Comparison of ENCODE assay signal across 8 cellular contexts in genomic region chr1:27915082-27915575, GRCh38. TPM values are rescaled to one million over a fixed set of nuclear protein-coding genes. Genes with fewer than 3 reads are reported as not detected.
DNase-seq lines count a peak whose midpoint lies in the region; ATAC-seq and TF ChIP-seq lines count a peak whose summit lies in the region.

No MANE protein-coding gene starts in this region.

- H3K4me3 ChIP-seq in SK-N-SH (ENCODE audit: low read depth in 2 of 2, low read length in 1 of 2), result peak overlapping the region; percentile 33 to 35

- peaks cover 36% of the 10 kb centered on the region for H3K79me2 ChIP-seq in SK-N-SH (ENCODE audit: insufficient read depth)

- POLR2A ChIA-PET in SK-N-SH (lab: Yijun Ruan, JAX), result no interaction called here
- POLR2A ChIA-PET in activated CD4-positive, alpha-beta memory T cell treated with anti-CD3 and anti-CD28 coated beads for 36 hours (lab: Charles Lee), result no interaction called here

- no peaks in the 10 kb centered on the region for H3K27me3 Mint-ChIP-seq in activated CD4-positive, alpha-beta memory T cell treated with anti-CD3 and anti-CD28 coated beads for 36 hours
- H3K27me3 Mint-ChIP-seq in immature natural killer cell (ENCODE audit: low read depth in 3 of 3), result peaks cover 0 to 12% (median 11%) of the 10 kb centered on the region in 3 donors

- peak overlapping the region; percentile 69 for H3K4me2 ChIP-seq in SK-N-SH

- DNase-seq in SK-N-SH (no peak), immature natural killer cell (no peak), substantia nigra (lab: John Stamatoyannopoulos, UW) (peak in 1 of 49 donors; percentile 4), AML-193 (lab: John Stamatoyannopoulos, UW) (no peak)
- no peak for DNase-seq in activated CD4-positive, alpha-beta memory T cell treated with anti-CD3 and anti-CD28 coated beads for 36 hours
- DNase-seq in stimulated activated CD4-positive, alpha-beta T cell treated with anti-CD3 and anti-CD28 coated beads, Interleukin-4, amount 100 ng/mL, for 24 hours, result no peak

- no peak for TF ChIP-seq RAD21 in SK-N-SH (IDR thresholded peaks at IDR 0.05; ENCODE audit: low read length)

- H3K36me3 ChIP-seq in SK-N-SH (replicated peaks in 1 of 2; ENCODE audit: control insufficient read depth in 1 of 2, insufficient read depth in 2 of 2, low read length in 1 of 2), result peaks cover 0 to 11% of the 10 kb centered on the region in 2 experiments

- no peak for TF ChIP-seq CTCF in SK-N-SH (IDR thresholded peaks at IDR 0.05)

- peak overlapping the region; percentile 22 to 41; a peak in 2 of 4 replicates for H3K27ac ChIP-seq in SK-N-SH (ENCODE audit: low read depth in 2 of 2, low read length in 1 of 2)
- peak overlapping the region; percentile 87 for H3K27ac ChIP-seq in substantia nigra (ENCODE audit: low read depth, low read length, poor library complexity, severe bottlenecking)

- H3F3A ChIP-seq in SK-N-SH (replicated peaks; ENCODE audit: insufficient read depth), result no peaks in the 10 kb centered on the region

- H2AFZ ChIP-seq in SK-N-SH (ENCODE audit: low read depth), result peak overlapping the region; percentile 96

- H3K4me1 ChIP-seq in SK-N-SH (ENCODE audit: control insufficient read depth in 1 of 2, insufficient read depth in 2 of 2, low read depth in 1 of 2, low read length in 1 of 2), result peaks cover 0 to 3% of the 10 kb centered on the region in 2 experiments; a peak in 1 of 4 replicates

- H3K9me3 Mint-ChIP-seq in activated CD4-positive, alpha-beta memory T cell treated with anti-CD3 and anti-CD28 coated beads for 36 hours, result peaks cover 7% of the 10 kb centered on the region
- no peaks in the 10 kb centered on the region for H3K9me3 Mint-ChIP-seq in immature natural killer cell

- H3K9me3 ChIP-seq in SK-N-SH, result no peaks in the 10 kb centered on the region

- intact Hi-C loops in activated CD4-positive, alpha-beta memory T cell treated with anti-CD3 and anti-CD28 coated beads for 36 hours (cut with micrococcal nuclease), result no loop called here

- H3K9ac ChIP-seq in SK-N-SH, result no peak overlapping the region

- WGBS in SK-N-SH (ENCODE audit: low lambda C conversion rate), result 32% methylated on average over 7 of the region's 7 CpGs

- no peaks in the 10 kb centered on the region for H3K9me2 ChIP-seq in SK-N-SH

- CTCF ChIA-PET in SK-N-SH (lab: Yijun Ruan, JAX), result no interaction called here
- CTCF ChIA-PET in activated CD4-positive, alpha-beta memory T cell treated with anti-CD3 and anti-CD28 coated beads for 36 hours (lab: Charles Lee), result no interaction called here

- no peak for TF ChIP-seq EP300 in SK-N-SH (IDR thresholded peaks at IDR 0.05; ENCODE audit: borderline replicate concordance in 1 of 2, low read depth in 1 of 2, low read length in 1 of 2)

- no peaks in the 10 kb centered on the region for H3K27me3 ChIP-seq in SK-N-SH (ENCODE audit: insufficient read depth)

- peak overlapping the region; percentile 99 for H3K27ac Mint-ChIP-seq in activated CD4-positive, alpha-beta memory T cell treated with anti-CD3 and anti-CD28 coated beads for 36 hours
- H3K27ac Mint-ChIP-seq in immature natural killer cell, result peak overlapping the region; percentile 97 to 99 (median 98)

- no peaks in the 10 kb centered on the region for H4K20me1 ChIP-seq in SK-N-SH (ENCODE audit: insufficient read depth)

- peak overlapping the region; percentile 100 for H3K4me3 Mint-ChIP-seq in activated CD4-positive, alpha-beta memory T cell treated with anti-CD3 and anti-CD28 coated beads for 36 hours
- peak overlapping the region; percentile 94 to 99 (median 98) for H3K4me3 Mint-ChIP-seq in immature natural killer cell

- no peak for ATAC-seq in SK-N-SH treated with all-trans-retinoic acid at 6 μM for 48 hours
- ATAC-seq in GM21515 (IDR thresholded peaks at IDR 0.05; ENCODE audit: unreplicated experiment), result no peak

- peaks cover 19% of the 10 kb centered on the region for H3K4me1 Mint-ChIP-seq in activated CD4-positive, alpha-beta memory T cell treated with anti-CD3 and anti-CD28 coated beads for 36 hours (ENCODE audit: low read depth)
- peaks cover 19 to 26% of the 10 kb centered on the region in 2 donors for H3K4me1 Mint-ChIP-seq in immature natural killer cell

- H3K36me3 Mint-ChIP-seq in activated CD4-positive, alpha-beta memory T cell treated with anti-CD3 and anti-CD28 coated beads for 36 hours, result peaks cover 24% of the 10 kb centered on the region
- H3K36me3 Mint-ChIP-seq in immature natural killer cell, result peaks cover 0 to 4% (median 4%) of the 10 kb centered on the region in 3 donors

TF ChIP-seq in SK-N-SH, 30 proteins besides CTCF, POLR2A, EP300 and RAD21 (continues in another document):
- TF ChIP-seq RFX5 (IDR thresholded peaks at IDR 0.05; ENCODE audit: low read length) (no peak), SIN3A (IDR thresholded peaks at IDR 0.05; ENCODE audit: borderline replicate concordance, low read depth, low read length) (no peak), GATA2 (CRISPR knock-in tag; IDR thresholded peaks at IDR 0.05) (no peak), CHD2 (IDR thresholded peaks at IDR 0.05; ENCODE audit: low read length, partially characterized antibody) (no peak), JUND (IDR thresholded peaks at IDR 0.05) (no peak), MEF2A (IDR thresholded peaks at IDR 0.05; ENCODE audit: borderline replicate concordance, low read depth) (no peak), USF1 (IDR thresholded peaks at IDR 0.05; ENCODE audit: borderline replicate concordance, low read depth) (no peak)

TF ChIP-seq in SK-N-SH treated with all-trans-retinoic acid at 6 μM for 48 hours, 23 proteins besides CTCF, POLR2A, EP300 and RAD21:
- TF ChIP-seq ISL1 (CRISPR knock-in tag; IDR thresholded peaks at IDR 0.05), result no peak
- TF ChIP-seq ESRRG (CRISPR knock-in tag; IDR thresholded peaks at IDR 0.05), result no peak
- TF ChIP-seq CSRNP3 (CRISPR knock-in tag; IDR thresholded peaks at IDR 0.05), result no peak

RNA-seq across cellular contexts. Expression of gene RPA2, which starts 0.8 kb away (rescaled TPM):
- polyA plus RNA-seq in SK-N-SH (2012; rRNA removed) (39.8 and 39.9 TPM in 2 replicates), immature natural killer cell (100 to 1,000 TPM; 258 to 407 (median 270) TPM)
- 39.9 and 41.1 TPM in 2 replicates for polyA plus RNA-seq in SK-N-SH (2012; cell fraction: cytosol; rRNA removed)
- 14.9 and 26.1 TPM in 2 replicates for polyA plus RNA-seq in SK-N-SH (2012; cell fraction: nucleus; rRNA removed)
- 10 to 100 TPM; 90.2 to 94.8 TPM for total RNA-seq in activated CD4-positive, alpha-beta memory T cell treated with anti-CD3 and anti-CD28 coated beads for 36 hours

RNA-seq across cellular contexts. Expression of gene SMPDL3B, which starts 19.7 kb away (rescaled TPM):
- 0.67 and 0.95 TPM in 2 replicates for polyA plus RNA-seq in SK-N-SH (2012; rRNA removed)
- 0.35 and 0.46 TPM in 2 replicates for polyA plus RNA-seq in SK-N-SH (2012; cell fraction: cytosol; rRNA removed)
- polyA plus RNA-seq in SK-N-SH (2012; cell fraction: nucleus; rRNA removed), result 0.64 and 0.82 TPM in 2 replicates
- total RNA-seq in activated CD4-positive, alpha-beta memory T cell treated with anti-CD3 and anti-CD28 coated beads for 36 hours, result under 1 TPM; 0.36 to 0.46 TPM
- 1 to 10 TPM in 1 of 3 donors, under 1 TPM in 1, not detected in 1; 0.71 to 2.3 TPM for polyA plus RNA-seq in immature natural killer cell

RNA-seq across cellular contexts. Expression of gene THEMIS2, which starts 42.8 kb away (rescaled TPM):
- polyA plus RNA-seq in SK-N-SH (2012; rRNA removed) (4.1 and 4.9 TPM in 2 replicates), immature natural killer cell (100 to 1,000 TPM in 2 of 3 donors, 10 to 100 TPM in 1; 93.2 to 146 (median 101) TPM)
- 2.2 and 3.0 TPM in 2 replicates for polyA plus RNA-seq in SK-N-SH (2012; cell fraction: cytosol; rRNA removed)
- polyA plus RNA-seq in SK-N-SH (2012; cell fraction: nucleus; rRNA removed), result 5.5 and 6.4 TPM in 2 replicates
- total RNA-seq in activated CD4-positive, alpha-beta memory T cell treated with anti-CD3 and anti-CD28 coated beads for 36 hours, result 10 to 100 TPM; 27.4 to 29.3 TPM

RNA-seq across cellular contexts. Expression of gene XKR8, which starts 44.6 kb away (rescaled TPM):
- polyA plus RNA-seq in SK-N-SH (2012; rRNA removed) (0.02 TPM in 1 of 2 replicates, not detected in the other), immature natural killer cell (10 to 100 TPM; 27.7 to 39.2 (median 37.0) TPM)
- 0.01 and 0.03 TPM in 2 replicates for polyA plus RNA-seq in SK-N-SH (2012; cell fraction: cytosol; rRNA removed)
- polyA plus RNA-seq in SK-N-SH (2012; cell fraction: nucleus; rRNA removed), result 0.07 and 0.19 TPM in 2 replicates
- 1 to 10 TPM; 7.1 to 8.9 TPM for total RNA-seq in activated CD4-positive, alpha-beta memory T cell treated with anti-CD3 and anti-CD28 coated beads for 36 hours

Comparison
In these comparisons a context has a peak if more than half of its experiments do, and no peak if none do; other contexts are left out.
1. RNA of gene THEMIS2, which starts 42.8 kb away (polyA plus RNA-seq): 93.2 to 146 TPM in immature natural killer cell; 2.2 to 6.4 TPM in SK-N-SH; every median in the first group is over 10 times any median in the second.